In the genomic region with DNA sequence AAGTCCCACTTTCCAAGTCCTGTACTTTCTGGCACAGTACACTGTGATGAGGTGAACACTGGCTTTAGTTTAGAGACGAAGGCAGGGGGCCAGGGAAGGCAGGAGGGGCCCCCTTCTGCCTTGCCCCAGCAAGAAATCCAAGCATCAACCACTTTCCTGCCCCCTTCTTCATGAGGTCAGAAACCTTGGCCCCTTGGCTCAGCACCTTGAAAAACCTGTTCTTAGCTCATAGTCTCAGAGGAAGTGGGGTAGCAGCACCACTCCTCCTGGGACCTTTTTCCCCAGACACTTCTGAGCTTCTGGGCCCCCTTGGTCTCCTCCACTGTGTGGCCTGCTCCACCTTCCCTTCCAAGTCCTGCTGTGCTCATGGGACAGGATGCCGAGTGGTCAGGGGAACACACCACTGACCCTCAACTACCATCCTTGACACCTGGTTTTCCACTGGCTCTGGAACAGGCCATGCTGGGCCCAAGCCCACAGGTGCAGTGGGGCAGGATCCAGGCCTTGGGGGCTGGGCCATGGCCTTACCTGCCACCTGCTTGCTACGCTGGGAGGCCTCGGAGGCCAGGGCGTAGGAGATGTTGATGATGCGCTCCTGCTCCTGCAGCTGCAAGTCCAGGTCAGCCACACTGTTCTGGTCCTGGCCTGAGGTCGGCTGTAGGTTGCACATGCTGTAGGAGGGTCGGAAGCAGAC, we compare ENCODE assay signal across 35 cellular contexts. TPM values are rescaled to one million over a fixed set of nuclear protein-coding genes. Genes with fewer than 3 reads are reported as not detected.
DNase-seq lines count a peak whose midpoint lies in the region; ATAC-seq, FAIRE-seq and TF ChIP-seq lines count a peak whose summit lies in the region.
"Had no signal": no experiment of that assay in that cellular context is flagged by ENCODE, and none has a peak within 500 bp of the region (broad histone marks: within the 10 kb centered on the region; RNA-seq: fewer than 3 reads in every experiment).

No MANE protein-coding gene starts in this region.

- no peak for TF ChIP-seq EP300 in H1 (IDR thresholded peaks at IDR 0.05; ENCODE audit: borderline replicate concordance in 1 of 2, low read depth in 2 of 2, low read length in 2 of 2)
- TF ChIP-seq EP300 in upper lobe of left lung (IDR thresholded peaks at IDR 0.05), result no peak

- H3K79me2 ChIP-seq in mammary epithelial cell (ENCODE audit: insufficient read depth, low read length), result no peaks in the 10 kb centered on the region
- H3K79me2 ChIP-seq in H1 (ENCODE audit: control insufficient read depth in 1 of 2, insufficient read depth in 2 of 2, low read length in 2 of 2), result no peaks in the 10 kb centered on the region
- no peaks in the 10 kb centered on the region for H3K79me2 ChIP-seq in neural progenitor cell (ENCODE audit: low read depth)
- H3K79me2 ChIP-seq: parathyroid adenoma had no signal

- H3K4me2 ChIP-seq in mammary epithelial cell (ENCODE audit: insufficient read depth, low read depth, low read length) (no peak overlapping the region), H1 (ENCODE audit: insufficient read depth in 1 of 2, low read depth in 2 of 2, low read length in 2 of 2) (no peak overlapping the region), neural progenitor cell (no peak overlapping the region)
- H3K4me2 ChIP-seq: GM23338 had no signal

- in situ Hi-C loops in mammary epithelial cell (cut with MboI; ENCODE audit: low sequenced_read_pairs in 2 of 2), result no loop called here

- no peak overlapping the region for H3K56ac ChIP-seq in H1 (replicated peaks; ENCODE audit: insufficient read length, low read depth, low read length)

- H3K9me3 Mint-ChIP-seq in neural progenitor cell, result no peaks in the 10 kb centered on the region
- H3K9me3 Mint-ChIP-seq: CD8-positive, alpha-beta T cell; central memory CD8-positive, alpha-beta T cell; GM23338; mesothelial cell of epicardium; naive thymus-derived CD8-positive, alpha-beta T cell had no signal

- peak overlapping the region; percentile 23 for H3K27ac Mint-ChIP-seq in neural progenitor cell
- H3K27ac Mint-ChIP-seq: CD8-positive, alpha-beta T cell; GM23338; mesothelial cell of epicardium; T-helper 17 cell had no signal

- H2BK12ac ChIP-seq in H1 (ENCODE audit: low read depth, low read length), result no peak overlapping the region

- H4K20me1 ChIP-seq in mammary epithelial cell (ENCODE audit: insufficient read depth, low read length), result no peaks in the 10 kb centered on the region
- H4K20me1 ChIP-seq in H1 (replicated peaks in 1 of 2; ENCODE audit: control insufficient read depth in 1 of 2, insufficient read depth in 2 of 2, low read length in 2 of 2), result no peaks in the 10 kb centered on the region
- H4K20me1 ChIP-seq in neural progenitor cell (ENCODE audit: low read depth), result peaks cover 21% of the 10 kb centered on the region

- H3K9me3 ChIP-seq in breast epithelium (no peaks in the 10 kb centered on the region), mammary epithelial cell (replicated peaks; ENCODE audit: insufficient read depth, low read length) (no peaks in the 10 kb centered on the region), H1 (ENCODE audit: insufficient read depth in 2 of 2, low read depth in 1 of 2, low read length in 1 of 2) (no peaks in the 10 kb centered on the region), neural progenitor cell (ENCODE audit: low read depth) (no peaks in the 10 kb centered on the region), upper lobe of left lung (no peaks in the 10 kb centered on the region)
- H3K9me3 ChIP-seq: gastroesophageal sphincter, right lobe of liver, thoracic aorta had no signal

- H3K23me2 ChIP-seq in H1 (ENCODE audit: low read depth, low read length), result peaks cover 3% of the 10 kb centered on the region; the same call in 1 of the 2 replicates

- H3K4me1 Mint-ChIP-seq in neural progenitor cell, result peaks cover 60% of the 10 kb centered on the region
- H3K4me1 Mint-ChIP-seq: central memory CD8-positive, alpha-beta T cell had no signal

- intact Hi-C loops in breast epithelium (cut with DNase I; ENCODE audit: low total_unique reads), result no loop called here
- intact Hi-C loops in mammary epithelial cell (cut with micrococcal nuclease), result no loop called here

- peaks cover 22% of the 10 kb centered on the region for H3K36me3 Mint-ChIP-seq in neural progenitor cell
- H3K36me3 Mint-ChIP-seq: CD8-positive, alpha-beta T cell; naive thymus-derived CD8-positive, alpha-beta T cell had no signal

- no peak overlapping the region for H4K5ac ChIP-seq in H1 (ENCODE audit: insufficient read length, low read depth, low read length)

- H3K79me1 ChIP-seq in H1 (ENCODE audit: low read depth, low read length), result no peaks in the 10 kb centered on the region

- H3K27ac ChIP-seq in breast epithelium, result peak overlapping the region; percentile 60 to 72
- no peak overlapping the region for H3K27ac ChIP-seq in mammary epithelial cell (ENCODE audit: insufficient read depth, low read depth, low read length)
- H3K27ac ChIP-seq in H1 (ENCODE audit: low read depth, low read length), result no peak overlapping the region; the same call in 1 of the 2 replicates
- no peak overlapping the region for H3K27ac ChIP-seq in neural progenitor cell
- no peak overlapping the region for H3K27ac ChIP-seq in upper lobe of left lung
- H3K27ac ChIP-seq: gastroesophageal sphincter, HL-60, parathyroid adenoma, right lobe of liver, SK-N-MC, thoracic aorta had no signal

- POLR2A ChIA-PET in H1 (lab: Charles Lee; ENCODE audit: partially characterized antibody), result no interaction called here

- no peak overlapping the region for H2BK20ac ChIP-seq in H1 (ENCODE audit: low read length)

- H3K27me3 Mint-ChIP-seq in neural progenitor cell (ENCODE audit: insufficient read depth, low read depth), result peaks cover 12% of the 10 kb centered on the region
- H3K27me3 Mint-ChIP-seq: central memory CD8-positive, alpha-beta T cell; naive thymus-derived CD8-positive, alpha-beta T cell; T-helper 17 cell had no signal

- no peak overlapping the region for H3K14ac ChIP-seq in H1 (ENCODE audit: insufficient read length)

- H3K18ac ChIP-seq in H1 (ENCODE audit: extremely low read depth, low read length), result no peak overlapping the region

- H3K27me3 ChIP-seq in breast epithelium (no peaks in the 10 kb centered on the region), mammary epithelial cell (ENCODE audit: insufficient read depth, low read length) (no peaks in the 10 kb centered on the region), H1 (replicated peaks in 1 of 4; ENCODE audit: control insufficient read depth in 3 of 4, extremely low read depth in 1 of 4, insufficient read depth in 3 of 4, low read length in 3 of 4) (no peaks in the 10 kb centered on the region), neural progenitor cell (no peaks in the 10 kb centered on the region), upper lobe of left lung (no peaks in the 10 kb centered on the region)
- H3K27me3 ChIP-seq: gastroesophageal sphincter, right lobe of liver had no signal

- H4K8ac ChIP-seq in H1 (ENCODE audit: extremely low read depth, insufficient read depth, low read length), result no peak overlapping the region

- H3K4me1 ChIP-seq in breast epithelium (no peaks in the 10 kb centered on the region), mammary epithelial cell (ENCODE audit: insufficient read depth, low read length) (peaks cover 24% of the 10 kb centered on the region), H1 (replicated peaks in 1 of 4; ENCODE audit: control insufficient read depth in 3 of 4, insufficient read depth in 4 of 4, low read length in 3 of 4) (no peaks in the 10 kb centered on the region; a peak in 1 of 7 replicates), neural progenitor cell (peaks cover 21% of the 10 kb centered on the region), upper lobe of left lung (peaks cover 0 to 16% (median 8%) of the 10 kb centered on the region in 4 donors)
- H3K4me1 ChIP-seq: gastroesophageal sphincter, parathyroid adenoma had no signal

- H2AK5ac ChIP-seq in H1 (ENCODE audit: low read depth, low read length), result peak overlapping the region; percentile 9; the same call in 1 of the 2 replicates

- H2AFZ ChIP-seq in mammary epithelial cell (ENCODE audit: low read depth, low read length) (no peak overlapping the region), H1 (ENCODE audit: low read length) (no peak overlapping the region), neural progenitor cell (replicated peaks) (no peak overlapping the region)
- H2AFZ ChIP-seq: GM23338, parathyroid adenoma had no signal

- H3K4ac ChIP-seq in H1 (replicated peaks; ENCODE audit: insufficient read length, low read depth, low read length), result no peak overlapping the region

- CTCF ChIA-PET in mammary epithelial cell (lab: Charles Lee; ENCODE audit: low non-redundant PET), result no interaction called here
- CTCF ChIA-PET in H1 (lab: Charles Lee; ENCODE audit: partially characterized antibody), result interaction anchor here (0.9 to 10.7 kb wide), 7 partner anchors 9 to 280 kb away, joined by 4 to 119 read pairs (median 5); no protein-coding TSS in a partner anchor

- H4K91ac ChIP-seq in H1 (replicated peaks; ENCODE audit: insufficient read length, low read length), result no peak overlapping the region

- DNase-seq in breast epithelium (ENCODE audit: low spot score in 2 of 2) (peak in 1 of 2 donors; percentile 52), mammary epithelial cell (no peak), H1 (ENCODE audit: low read depth in 1 of 2, low spot score in 2 of 2) (no peak), neural progenitor cell (ENCODE audit: low spot score) (no peak), upper lobe of left lung (peak; percentile 41 to 57), NCI-H526 treated with DMSO at 0.1 percent for 48 hours (lab: John Stamatoyannopoulos, UW) (no peak), T-helper 1 cell (no peak), HuH-7.5 (ENCODE audit: low spot score) (no peak)
- DNase-seq: activated CD8-positive, alpha-beta memory T cell treated with anti-CD3 and anti-CD28 coated beads for 24 hours; activated gamma-delta T cell; CD8-positive, alpha-beta T cell; dermis blood vessel endothelial cell; hippocampal formation; left cardiac atrium; naive thymus-derived CD8-positive, alpha-beta T cell; NCI-H1092 treated with DMSO at 0.1 percent for 48 hours; NCI-H2029; NCI-H345; NCI-H748 treated with DMSO at 0.1 percent for 48 hours; right lobe of liver; RPMI8226; stimulated activated naive CD4-positive, alpha-beta T cell treated with Interleukin-2 at 50 U/mL for 16 hours; T-helper 17 cell had no signal

- ATAC-seq in upper lobe of left lung (ENCODE audit: low FRiP score in 2 of 2), result no peak
- ATAC-seq: CD8-positive, alpha-beta T cell; gastroesophageal sphincter; GM23338; HepG2; left cardiac atrium; naive thymus-derived CD8-positive, alpha-beta T cell; right lobe of liver; T-helper 17 cell had no signal

- peaks cover 20% of the 10 kb centered on the region for H3F3A ChIP-seq in neural progenitor cell (ENCODE audit: low read depth)

- H3K9ac ChIP-seq in mammary epithelial cell (ENCODE audit: insufficient read depth, low read length), result no peak overlapping the region
- no peak overlapping the region for H3K9ac ChIP-seq in H1 (replicated peaks in 1 of 4; ENCODE audit: extremely low read depth in 1 of 4, low read depth in 3 of 4, low read length in 3 of 4)
- no peak overlapping the region for H3K9ac ChIP-seq in neural progenitor cell
- H3K9ac ChIP-seq: parathyroid adenoma had no signal

- no peak for FAIRE-seq in H1 (lab: Jason Lieb, UNC)
- FAIRE-seq: A204.1, astrocyte, endometrium, HepG2 had no signal

- H3K23ac ChIP-seq in H1 (ENCODE audit: insufficient read length), result no peak overlapping the region

- TF ChIP-seq POLR2A in breast epithelium (IDR thresholded peaks at IDR 0.05) (no peak), H1 (IDR thresholded peaks at IDR 0.05; ENCODE audit: control extremely low read depth in 1 of 2, low read depth in 2 of 2, low read length in 2 of 2) (no peak), upper lobe of left lung (IDR thresholded peaks at IDR 0.05) (no peak)

- no peak overlapping the region for H2BK120ac ChIP-seq in H1 (replicated peaks; ENCODE audit: low read depth, low read length)

- H3K36me3 ChIP-seq in breast epithelium (no peaks in the 10 kb centered on the region), mammary epithelial cell (ENCODE audit: insufficient read depth, low read length) (no peaks in the 10 kb centered on the region), H1 (ENCODE audit: control insufficient read depth in 2 of 4, insufficient read depth in 4 of 4, low read length in 3 of 4) (peaks cover 0 to 4% (median 0%) of the 10 kb centered on the region in 4 experiments; a peak in 1 of 8 replicates), neural progenitor cell (no peaks in the 10 kb centered on the region), upper lobe of left lung (peaks cover 0 to 3% (median 0%) of the 10 kb centered on the region in 4 donors)
- H3K36me3 ChIP-seq: right lobe of liver, thoracic aorta had no signal

- TF ChIP-seq CTCF in breast epithelium (IDR thresholded peaks at IDR 0.05), result no peak
- no peak for TF ChIP-seq CTCF in mammary epithelial cell (conservative IDR thresholded peaks at IDR 0.05 in 1 of 2, IDR thresholded peaks at IDR 0.05 in 1 of 2; ENCODE audit: extremely low read depth in 1 of 2, insufficient read depth in 1 of 2, low read depth in 1 of 2, low read length in 2 of 2)
- no peak for TF ChIP-seq CTCF in H1 (IDR thresholded peaks at IDR 0.05; ENCODE audit: control extremely low read depth in 1 of 3, insufficient read depth in 1 of 3, low read depth in 1 of 3, low read length in 3 of 3)
- TF ChIP-seq CTCF in neural progenitor cell (IDR thresholded peaks at IDR 0.05), result no peak
- no peak for TF ChIP-seq CTCF in upper lobe of left lung (IDR thresholded peaks at IDR 0.05)

- BruUV-seq in mammary epithelial cell (replicated peaks; lab: Mats Ljungman, UMichigan), result no TSS peak

- 80% methylated on average over 5 of the region's 8 CpGs for WGBS in mammary epithelial cell (ENCODE audit: low coverage, missing lambda C conversion rate)
- WGBS in H1 (ENCODE audit: extremely low coverage in 1 of 2, insufficient coverage in 1 of 2, insufficient read length in 1 of 2, insufficient replicate concordance in 2 of 2, low coverage in 1 of 2, low lambda C conversion rate in 2 of 2, missing lambda C conversion rate in 1 of 2), 2 experiments, result 93% methylated on average over 8 of the region's 8 CpGs; no CpG with 5 or more reads in 1 of the 2 experiments
- 85 to 86% methylated on average over 3 to 8 of the region's 8 CpGs for WGBS in upper lobe of left lung, 2 donors

- H2BK15ac ChIP-seq in H1 (ENCODE audit: low read length), result no peak overlapping the region

- TF ChIP-seq RAD21 in H1 (IDR thresholded peaks at IDR 0.05 in 1 of 2, conservative IDR thresholded peaks at IDR 0.05 in 1 of 2; ENCODE audit: low read depth in 2 of 2, low read length in 2 of 2), result no peak

- H3K4me3 ChIP-seq in breast epithelium, result no peak overlapping the region
- H3K4me3 ChIP-seq in mammary epithelial cell (replicated peaks in 1 of 3; ENCODE audit: insufficient read depth in 1 of 3, low read depth in 2 of 3, low read length in 3 of 3), result no peak overlapping the region
- no peak overlapping the region for H3K4me3 ChIP-seq in H1 (ENCODE audit: extremely low read depth in 1 of 4, insufficient read depth in 2 of 4, low read depth in 3 of 4, low read length in 4 of 4)
- H3K4me3 ChIP-seq in neural progenitor cell, result no peak overlapping the region
- no peak overlapping the region for H3K4me3 ChIP-seq in upper lobe of left lung
- H3K4me3 ChIP-seq: gastroesophageal sphincter, GM23338, right lobe of liver, SK-N-MC, thoracic aorta had no signal

- peak overlapping the region; percentile 52 for H3K4me3 Mint-ChIP-seq in neural progenitor cell
- H3K4me3 Mint-ChIP-seq: CD8-positive, alpha-beta T cell; central memory CD8-positive, alpha-beta T cell; GM23338; mesothelial cell of epicardium; naive thymus-derived CD8-positive, alpha-beta T cell; T-helper 17 cell had no signal

- dilution Hi-C loops in mammary epithelial cell (cut with HindIII; ENCODE audit: low sequenced_read_pairs), result no loop called here

- no peak overlapping the region for H2BK5ac ChIP-seq in H1 (ENCODE audit: low read depth, low read length)

RNA-seq across cellular contexts. Expression of a gene that starts 43.9 kb away (rescaled TPM):
- 100 to 1,000 TPM; 183 to 207 (median 197) TPM for total RNA-seq in breast epithelium
- 100 to 1,000 TPM in 1 of 2 donors, 10 to 100 TPM in 1; 94.0 to 115 TPM for total RNA-seq in mammary epithelial cell
- 85.1 TPM for polyA plus RNA-seq in mammary epithelial cell
- polyA minus RNA-seq in mammary epithelial cell, result 108 TPM
- total RNA-seq in H1 (2021; fragmentation: NEBNext Ultra II Directional; extraction: Animal tissue kit (Norgen Biotek cat#: 25700)), result 161 and 181 TPM in 2 replicates
- polyA plus RNA-seq in H1 (2011; rRNA removed), result 67.4 and 70.7 TPM in 2 replicates
- 181 TPM for polyA plus RNA-seq in H1 (2011; cell fraction: cytosol; rRNA removed)
- 41.0 TPM for polyA plus RNA-seq in H1 (2011; cell fraction: nucleus; rRNA removed)
- 228 to 336 TPM (median 257 TPM) in 4 replicates for polyA plus RNA-seq in H1 (2012, experiment 1 of 2)
- polyA plus RNA-seq in H1 (2012, experiment 2 of 2), result 25.3 TPM
- 125 TPM for polyA plus RNA-seq in H1 (2013, experiment 1 of 2)
- polyA plus RNA-seq in H1 (2013, experiment 2 of 2), result 113 TPM
- polyA minus RNA-seq in H1 (2011; rRNA and poly(A)+ RNA removed), result 35.3 and 53.0 TPM in 2 replicates
- polyA minus RNA-seq in H1 (2011; cell fraction: cytosol; rRNA and poly(A)+ RNA removed), result 128 TPM
- polyA minus RNA-seq in H1 (2011; cell fraction: nucleus; rRNA and poly(A)+ RNA removed), result 70.9 TPM
- 241 and 320 TPM in 2 replicates for total RNA-seq in neural progenitor cell (ENCODE audit: low replicate concordance)
- total RNA-seq in upper lobe of left lung, result 100 to 1,000 TPM in 5 of 6 donors, 10 to 100 TPM in 1; 99.9 to 179 (median 112) TPM

Comparison
In these comparisons a context has a peak if more than half of its experiments do, and no peak if none do; other contexts are left out.
1. H3K27ac ChIP-seq: peak in breast epithelium (2 of 2); none in mammary epithelial cell (single experiment), H1 (single experiment), neural progenitor cell (single experiment) and upper lobe of left lung (0 of 4).
2. DNase-seq: peak in upper lobe of left lung (2 of 2); none in mammary epithelial cell (single experiment), H1 (0 of 2), neural progenitor cell (single experiment), NCI-H526 treated with DMSO at 0.1 percent for 48 hours (single experiment), T-helper 1 cell (0 of 5) and HuH-7.5 (single experiment).